In genomic region chr18:79497638-79498081, GRCh38 we compare ENCODE assay signal across 13 cellular contexts.
A peak's percentile ranks its signal among the peaks of the same experiment; 100 is the strongest.
DNase-seq lines count a peak whose midpoint lies in the region; ATAC-seq, FAIRE-seq and TF ChIP-seq lines count a peak whose summit lies in the region.
"Had no signal": no experiment of that assay in that cellular context is flagged by ENCODE, and none has a peak within 500 bp of the region (broad histone marks: within the 10 kb centered on the region; RNA-seq: fewer than 3 reads in every experiment).

No MANE protein-coding gene starts in this region.

- peaks cover 18 to 21% of the 10 kb centered on the region in 2 donors for H3K9me3 Mint-ChIP-seq in activated T-cell treated with anti-CD3 and anti-CD28 coated beads, Interleukin-2, amount 50 U/mL, for 72 hours

- no peak overlapping the region for H3K4me3 Mint-ChIP-seq in activated T-cell treated with anti-CD3 and anti-CD28 coated beads, Interleukin-2, amount 50 U/mL, for 72 hours
- H3K4me3 Mint-ChIP-seq: activated naive CD4-positive, alpha-beta T cell treated with anti-CD3 and anti-CD28 coated beads for 36 hours; WTC11 had no signal

- H3K27ac Mint-ChIP-seq in activated T-cell treated with anti-CD3 and anti-CD28 coated beads, Interleukin-2, amount 50 U/mL, for 72 hours = peak overlapping the region; percentile 45
- H3K27ac Mint-ChIP-seq: activated naive CD4-positive, alpha-beta T cell treated with anti-CD3 and anti-CD28 coated beads for 36 hours; WTC11 had no signal

- peaks cover 14% of the 10 kb centered on the region for H3K4me1 Mint-ChIP-seq in activated T-cell treated with anti-CD3 and anti-CD28 coated beads, Interleukin-2, amount 50 U/mL, for 72 hours (ENCODE audit: low read depth)
- H3K4me1 Mint-ChIP-seq: WTC11 had no signal

- FAIRE-seq in kidney (lab: Jason Lieb, UNC) = no peak
- FAIRE-seq: A549 had no signal

- peak overlapping the region; percentile 53 for H3K4me2 ChIP-seq in smooth muscle cell
- H3K4me2 ChIP-seq: A549 had no signal

- no peak overlapping the region for H2AFZ ChIP-seq in smooth muscle cell (ENCODE audit: low read depth)

- H3K4me3 ChIP-seq in smooth muscle cell = no peak overlapping the region
- no peak overlapping the region for H3K4me3 ChIP-seq in kidney (ENCODE audit: low read length in 2 of 2)
- H3K4me3 ChIP-seq in ascending aorta = no peak overlapping the region
- H3K4me3 ChIP-seq: A549 had no signal

- 26% methylated on average over 4 of the region's 4 CpGs for WGBS in smooth muscle cell (ENCODE audit: low lambda C conversion rate)

- H3K9me3 ChIP-seq in smooth muscle cell (replicated peaks; ENCODE audit: low read depth) (no peaks in the 10 kb centered on the region), kidney (ENCODE audit: control insufficient read depth in 1 of 2, low read length in 2 of 2) (peaks cover 3 to 7% of the 10 kb centered on the region in 2 donors), ascending aorta (peaks cover 0 to 23% of the 10 kb centered on the region in 2 donors)
- H3K9me3 ChIP-seq: A549 had no signal

- DNase-seq in activated T-cell treated with anti-CD3 and anti-CD28 coated beads, Interleukin-2, amount 50 U/mL, for 72 hours = no peak
- DNase-seq in activated T-cell treated with anti-CD3 and anti-CD28 coated beads, Interleukin-2, amount 50 U/mL, for 48 hours = no peak
- DNase-seq in astrocyte of the hippocampus (ENCODE audit: low read depth, low spot score) (peak; percentile 58), smooth muscle cell (lab: John Stamatoyannopoulos, UW; ENCODE audit: unreplicated experiment) (no peak), NCI-H1048 (lab: John Stamatoyannopoulos, UW) (no peak), kidney (no peak), ascending aorta (ENCODE audit: low spot score in 2 of 2) (no peak)
- DNase-seq: activated naive CD4-positive, alpha-beta T cell treated with anti-CD3 and anti-CD28 coated beads for 36 hours; left cardiac atrium; stimulated activated naive CD4-positive, alpha-beta T cell had no signal

- no peak overlapping the region for H3K9ac ChIP-seq in smooth muscle cell (ENCODE audit: low read depth)
- no peak overlapping the region for H3K9ac ChIP-seq in kidney (ENCODE audit: low read length in 2 of 2)

- no peaks in the 10 kb centered on the region for H4K20me1 ChIP-seq in smooth muscle cell (ENCODE audit: low read depth)

- intact Hi-C loops in kidney (cut with DNase I) = no loop called here
- intact Hi-C loops in ascending aorta (cut with DNase I) = no loop called here

- TF ChIP-seq CTCF in smooth muscle cell (IDR thresholded peaks at IDR 0.05; ENCODE audit: borderline replicate concordance, insufficient read depth, poor library complexity, severe bottlenecking) = no peak
- no peak for TF ChIP-seq CTCF in kidney (IDR thresholded peaks at IDR 0.05; ENCODE audit: borderline replicate concordance, extremely low read depth, insufficient read depth)
- no peak for TF ChIP-seq CTCF in ascending aorta (IDR thresholded peaks at IDR 0.05)

- peaks cover 16% of the 10 kb centered on the region for H3F3A ChIP-seq in smooth muscle cell (ENCODE audit: low read depth)

- H3K27ac ChIP-seq in smooth muscle cell (ENCODE audit: low read depth) (peak overlapping the region; percentile 92), kidney (ENCODE audit: low read depth in 2 of 2, low read length in 2 of 2) (no peak overlapping the region), ascending aorta (no peak overlapping the region)
- H3K27ac ChIP-seq: A549 had no signal

- H3K27me3 ChIP-seq in smooth muscle cell (ENCODE audit: low read depth) = no peaks in the 10 kb centered on the region
- H3K27me3 ChIP-seq in ascending aorta = no peaks in the 10 kb centered on the region

- peaks cover 33 to 51% of the 10 kb centered on the region in 2 donors for H3K36me3 Mint-ChIP-seq in activated T-cell treated with anti-CD3 and anti-CD28 coated beads, Interleukin-2, amount 50 U/mL, for 72 hours (ENCODE audit: insufficient read depth in 2 of 2)

- no peak for ATAC-seq in activated T-cell treated with anti-CD3 and anti-CD28 coated beads, Interleukin-2, amount 50 U/mL, for 72 hours (replicated peaks in 1 of 2)
- peak; percentile 99 for ATAC-seq in HG02870 (IDR thresholded peaks at IDR 0.05; ENCODE audit: unreplicated experiment)
- ATAC-seq: A549, WTC11 had no signal

- no peaks in the 10 kb centered on the region for H3K27me3 Mint-ChIP-seq in activated T-cell treated with anti-CD3 and anti-CD28 coated beads, Interleukin-2, amount 50 U/mL, for 72 hours (ENCODE audit: low read depth)

- H3K79me2 ChIP-seq in smooth muscle cell (ENCODE audit: low read depth) = no peaks in the 10 kb centered on the region

- H3K36me3 ChIP-seq in smooth muscle cell (ENCODE audit: low read depth) (peaks cover 6% of the 10 kb centered on the region), kidney (ENCODE audit: control insufficient read depth in 1 of 2, insufficient read depth in 2 of 2, low read length in 2 of 2) (no peaks in the 10 kb centered on the region), ascending aorta (peaks cover 7 to 29% of the 10 kb centered on the region in 2 donors)

- H3K4me1 ChIP-seq in smooth muscle cell (ENCODE audit: low read depth) = peaks cover 3% of the 10 kb centered on the region
- no peaks in the 10 kb centered on the region for H3K4me1 ChIP-seq in kidney (ENCODE audit: control insufficient read depth in 1 of 2, insufficient read depth in 1 of 2, low read depth in 1 of 2, low read length in 2 of 2)
- no peaks in the 10 kb centered on the region for H3K4me1 ChIP-seq in ascending aorta
- H3K4me1 ChIP-seq: A549 had no signal
